In genomic region chr5:68965926-68966325, GRCh38 we compare ENCODE assay signal across 37 cellular contexts.
"Had no signal": no experiment of that assay in that cellular context is flagged by ENCODE, and none has a peak within 500 bp of the region (broad histone marks: within the 10 kb centered on the region; RNA-seq: fewer than 3 reads in every experiment).

No MANE protein-coding gene starts in this region.

- H3K27ac ChIP-seq: adrenal gland, KMS-11, Peyer's patch, SJSA1 had no signal

- H3K4me1 ChIP-seq: adrenal gland, SJSA1 had no signal

- H3K9me3 ChIP-seq: adrenal gland, Peyer's patch, SJSA1, SK-N-SH had no signal

- H3K4me2 ChIP-seq: KMS-11, SK-N-SH had no signal

- FAIRE-seq: TTC549 had no signal

- H3K27me3 Mint-ChIP-seq: activated CD4-positive, alpha-beta memory T cell treated with anti-CD3 and anti-CD28 coated beads, Interleukin-2, amount 10 ng/mL, durations not matched to agents 7 days and 5 days; brain had no signal

- H3K36me3 ChIP-seq: adrenal gland, Peyer's patch, SJSA1 had no signal

- H3K9ac ChIP-seq: KMS-11, SK-N-SH had no signal

- H3K4me3 Mint-ChIP-seq: activated CD4-positive, alpha-beta memory T cell treated with anti-CD3 and anti-CD28 coated beads, Interleukin-2, amount 10 ng/mL, durations not matched to agents 7 days and 5 days; activated CD4-positive, alpha-beta T cell treated with anti-CD3 and anti-CD28 coated beads for 36 hours; activated CD8-positive, alpha-beta memory T cell treated with anti-CD3 and anti-CD28 coated beads, Interleukin-2, amount 10 ng/mL, durations not matched to agents 7 days and 5 days; activated naive CD4-positive, alpha-beta T cell treated with anti-CD3 and anti-CD28 coated beads for 36 hours; brain; T-helper 1 cell treated with Interleukin-12 subunit alpha and Interleukin-12 subunit beta and Interleukin-4 antibody, amounts not matched to agents 30 μg/mL and 1 μg/mL, for 36 hours; T-helper 2 cell treated with Interferon-gamma antibody and Interleukin-4, amounts not matched to agents 5 μg/mL and 100 μg/mL, for 36 hours had no signal

- H3K27me3 ChIP-seq: adrenal gland, Peyer's patch, SJSA1 had no signal

- DNase-seq: activated CD4-positive, alpha-beta memory T cell treated with anti-CD3 and anti-CD28 coated beads, Interleukin-2, amount 10 ng/mL, durations not matched to agents 7 days and 5 days; activated CD4-positive, alpha-beta T cell treated with anti-CD3 and anti-CD28 coated beads for 36 hours; activated CD8-positive, alpha-beta memory T cell treated with anti-CD3 and anti-CD28 coated beads for 24 hours; activated CD8-positive, alpha-beta memory T cell treated with anti-CD3 and anti-CD28 coated beads, Interleukin-2, amount 10 ng/mL, durations not matched to agents 7 days and 5 days; activated CD8-positive, alpha-beta memory T cell treated with anti-CD3 and anti-CD28 coated beads, Interleukin-2, amount 50 U/mL, for 48 hours; activated gamma-delta T cell; activated naive CD4-positive, alpha-beta T cell treated with anti-CD3 and anti-CD28 coated beads for 36 hours; activated T-cell treated with anti-CD3 and anti-CD28 coated beads, Interleukin-2, amount 50 U/mL, for 48 hours; adrenal gland; anterior cingulate cortex; central memory CD4-positive, alpha-beta T cell; MM.1S; MV-4-11; NCI-H1092; NCI-H1417; NCI-H146; NCI-H187; NCI-H2029 treated with DMSO at 0.1 percent for 48 hours; NCI-H2107; NCI-H2171; NCI-H510A; NCI-H526; NCI-H748 treated with DMSO at 0.1 percent for 48 hours; NK-92 treated with Interleukin-12 subunit alpha and Interleukin-12 subunit beta, amount 100 ng/mL, for 24 hours; PC-3; Peyer's patch; RPMI8226; SHP77 treated with DMSO at 0.1 percent for 48 hours; SK-N-SH had no signal

- ATAC-seq: activated CD4-positive, alpha-beta T cell treated with anti-CD3 and anti-CD28 coated beads for 36 hours; activated CD4-positive, CD25-positive, alpha-beta regulatory T cell treated with anti-CD3 and anti-CD28 coated beads, Interleukin-2, amount 50 U/mL, for 24 hours; activated CD8-positive, alpha-beta memory T cell treated with anti-CD3 and anti-CD28 coated beads, Interleukin-2, amount 10 ng/mL, durations not matched to agents 7 days and 5 days; activated naive CD4-positive, alpha-beta T cell treated with anti-CD3 and anti-CD28 coated beads, Interleukin-2, amount 50 U/mL, for 72 hours; PC-3 had no signal

- H3K9me3 Mint-ChIP-seq: activated CD4-positive, alpha-beta memory T cell treated with anti-CD3 and anti-CD28 coated beads, Interleukin-2, amount 10 ng/mL, durations not matched to agents 7 days and 5 days; activated naive CD4-positive, alpha-beta T cell treated with anti-CD3 and anti-CD28 coated beads for 36 hours; activated naive CD4-positive, alpha-beta T cell treated with anti-CD3 and anti-CD28 coated beads, Interleukin-2, amount 50 U/mL, for 72 hours; brain; T-helper 1 cell treated with Interleukin-12 subunit alpha and Interleukin-12 subunit beta and Interleukin-4 antibody, amounts not matched to agents 30 μg/mL and 1 μg/mL, for 36 hours; T-helper 2 cell treated with Interferon-gamma antibody and Interleukin-4, amounts not matched to agents 5 μg/mL and 100 μg/mL, for 36 hours had no signal

- H3K4me3 ChIP-seq: adrenal gland, Peyer's patch, SJSA1 had no signal

- H3K27ac Mint-ChIP-seq: activated CD4-positive, alpha-beta memory T cell treated with anti-CD3 and anti-CD28 coated beads, Interleukin-2, amount 10 ng/mL, durations not matched to agents 7 days and 5 days; activated CD4-positive, alpha-beta T cell treated with anti-CD3 and anti-CD28 coated beads for 36 hours; activated CD8-positive, alpha-beta memory T cell treated with anti-CD3 and anti-CD28 coated beads, Interleukin-2, amount 10 ng/mL, durations not matched to agents 7 days and 5 days; activated naive CD4-positive, alpha-beta T cell treated with anti-CD3 and anti-CD28 coated beads for 36 hours; activated naive CD4-positive, alpha-beta T cell treated with anti-CD3 and anti-CD28 coated beads, Interleukin-2, amount 50 U/mL, for 72 hours; brain; T-helper 1 cell treated with Interleukin-12 subunit alpha and Interleukin-12 subunit beta and Interleukin-4 antibody, amounts not matched to agents 30 μg/mL and 1 μg/mL, for 36 hours; T-helper 2 cell treated with Interferon-gamma antibody and Interleukin-4, amounts not matched to agents 5 μg/mL and 100 μg/mL, for 36 hours had no signal

- H3K4me1 Mint-ChIP-seq: activated CD4-positive, alpha-beta memory T cell treated with anti-CD3 and anti-CD28 coated beads, Interleukin-2, amount 10 ng/mL, durations not matched to agents 7 days and 5 days; activated CD8-positive, alpha-beta memory T cell treated with anti-CD3 and anti-CD28 coated beads, Interleukin-2, amount 10 ng/mL, durations not matched to agents 7 days and 5 days had no signal

- H3K36me3 Mint-ChIP-seq: activated CD8-positive, alpha-beta memory T cell treated with anti-CD3 and anti-CD28 coated beads, Interleukin-2, amount 10 ng/mL, durations not matched to agents 7 days and 5 days; activated naive CD4-positive, alpha-beta T cell treated with anti-CD3 and anti-CD28 coated beads, Interleukin-2, amount 50 U/mL, for 72 hours; brain had no signal
